In the genomic region with DNA sequence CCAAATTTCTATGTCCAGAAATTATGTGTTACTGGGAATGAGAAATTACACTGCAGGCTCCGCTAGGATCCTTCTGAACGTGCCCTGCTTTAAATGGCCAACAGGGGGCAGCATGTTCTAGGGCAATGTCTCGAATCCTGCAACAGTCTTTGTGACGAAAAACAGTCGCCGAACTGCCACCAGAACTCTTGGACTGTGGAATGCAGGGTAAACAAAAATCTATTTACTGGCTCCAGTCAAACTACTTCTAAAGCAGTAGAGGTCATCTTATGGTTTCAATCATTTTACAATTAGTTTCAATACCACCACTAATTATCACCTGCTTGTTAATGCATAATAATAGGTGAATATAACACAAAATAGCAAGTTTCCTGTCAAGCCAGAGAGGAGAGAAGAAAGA, we compare ENCODE assay signal across 8 cellular contexts. TPM values are rescaled to one million over a fixed set of nuclear protein-coding genes. Genes with fewer than 3 reads are reported as not detected.
DNase-seq lines count a peak whose midpoint lies in the region; ATAC-seq lines count a peak whose summit lies in the region.

No MANE protein-coding gene starts in this region.

- intact Hi-C loops in left colon (cut with DNase I, micrococcal nuclease), result loop anchor here in 1 of 2 donors (5.0 kb wide), 1 partner anchor 121 kb away; no protein-coding TSS in a partner anchor

- ATAC-seq in GM18868 (IDR thresholded peaks at IDR 0.05; ENCODE audit: unreplicated experiment) (peak; percentile 95), HG03280 (IDR thresholded peaks at IDR 0.05; ENCODE audit: unreplicated experiment) (peak; percentile 91), left colon (peak; percentile 98)

- peak overlapping the region; percentile 93 for H2AFZ ChIP-seq in ACC112 (ENCODE audit: low read length, unreplicated experiment)

- H3K27ac ChIP-seq in ACC112 (ENCODE audit: low read depth, low read length), result no peak overlapping the region

- no peaks in the 10 kb centered on the region for H3K79me2 ChIP-seq in ACC112 (ENCODE audit: control insufficient read depth, insufficient read depth, low read length, unreplicated experiment)

- DNase-seq in NCI-H446 (lab: John Stamatoyannopoulos, UW), result peak; percentile 87 to 88
- DNase-seq in activated CD4-positive, alpha-beta T cell treated with anti-CD3 and anti-CD28 coated beads for 24 hours (ENCODE audit: low read depth in 2 of 2), result peak; percentile 66 to 67
- peak; percentile 73 for DNase-seq in cerebellum (ENCODE audit: low spot score)
- peak; percentile 74 to 84 for DNase-seq in left colon
- DNase-seq in stimulated activated CD4-positive, alpha-beta T cell treated with anti-CD3 and anti-CD28 coated beads, Interleukin-2, amount 100 ng/mL, for 24 hours, result peak; percentile 79 to 81

- H3K27me3 ChIP-seq in ACC112 (ENCODE audit: insufficient read depth, low read length), result no peaks in the 10 kb centered on the region

- H3K36me3 ChIP-seq in ACC112 (ENCODE audit: insufficient read depth, low read length), result no peaks in the 10 kb centered on the region

- peak overlapping the region; percentile 72 for H3K4me3 ChIP-seq in ACC112 (ENCODE audit: low read depth, low read length)

- H3K4me1 ChIP-seq in ACC112 (ENCODE audit: control insufficient read depth, insufficient read depth, low read length, unreplicated experiment), result no peaks in the 10 kb centered on the region

RNA-seq across cellular contexts. Expression of a gene that starts 9.8 kb away (rescaled TPM):
- total RNA-seq in cerebellum, result 56.8 TPM
- total RNA-seq in left colon, result 10 to 100 TPM; 18.0 to 20.1 TPM

RNA-seq across cellular contexts. Expression of a gene that starts 59.0 kb away (rescaled TPM):
- total RNA-seq in cerebellum, result 27.8 TPM
- 10 to 100 TPM; 12.9 to 13.0 TPM for total RNA-seq in left colon
